In genomic region chr12:95213928-95214327, GRCh38 we compare ENCODE assay signal across 19 cellular contexts. TPM values are rescaled to one million over a fixed set of nuclear protein-coding genes. Genes with fewer than 3 reads are reported as not detected.
DNase-seq lines count a peak whose midpoint lies in the region; ATAC-seq and TF ChIP-seq lines count a peak whose summit lies in the region.
"Had no signal": no experiment of that assay in that cellular context is flagged by ENCODE, and none has a peak within 500 bp of the region (broad histone marks: within the 10 kb centered on the region; RNA-seq: fewer than 3 reads in every experiment).

No MANE protein-coding gene starts in this region.

- H3K36me3 Mint-ChIP-seq in endothelial cell (ENCODE audit: low read depth, unreplicated experiment), result peaks cover 9% of the 10 kb centered on the region
- peaks cover 13% of the 10 kb centered on the region for H3K36me3 Mint-ChIP-seq in effector memory CD8-positive, alpha-beta T cell (ENCODE audit: insufficient read depth)
- H3K36me3 Mint-ChIP-seq in activated CD8-positive, alpha-beta T cell treated with anti-CD3 and anti-CD28 coated beads for 36 hours (ENCODE audit: low read depth), result peaks cover 3% of the 10 kb centered on the region

- intact Hi-C loops in activated CD8-positive, alpha-beta T cell treated with anti-CD3 and anti-CD28 coated beads for 36 hours (cut with micrococcal nuclease), result no loop called here

- H2AFZ ChIP-seq in Loucy (ENCODE audit: low read length) (no peak overlapping the region; the same call in 1 of the 2 replicates), osteoblast (ENCODE audit: low read length) (peak overlapping the region; percentile 10)

- peaks cover 30% of the 10 kb centered on the region for H3K4me1 Mint-ChIP-seq in endothelial cell (ENCODE audit: unreplicated experiment)
- peaks cover 9 to 15% of the 10 kb centered on the region in 2 donors for H3K4me1 Mint-ChIP-seq in effector memory CD8-positive, alpha-beta T cell (ENCODE audit: low read depth in 2 of 2)
- peaks cover 9% of the 10 kb centered on the region for H3K4me1 Mint-ChIP-seq in activated CD8-positive, alpha-beta T cell treated with anti-CD3 and anti-CD28 coated beads for 36 hours (ENCODE audit: low read depth)

- no peak for TF ChIP-seq CTCF in GM06990 (IDR thresholded peaks at IDR 0.05; ENCODE audit: insufficient read depth, low read length, poor library complexity, severe bottlenecking)
- no peak for TF ChIP-seq CTCF in Loucy (conservative IDR thresholded peaks at IDR 0.05; ENCODE audit: low read length)
- no peak for TF ChIP-seq CTCF in endothelial cell (IDR thresholded peaks at IDR 0.05; ENCODE audit: unreplicated experiment)
- TF ChIP-seq CTCF in osteoblast (IDR thresholded peaks at IDR 0.05; ENCODE audit: extremely low read depth, low read depth, low read length), result no peak
- no peak for TF ChIP-seq CTCF in activated CD8-positive, alpha-beta T cell treated with anti-CD3 and anti-CD28 coated beads for 36 hours (IDR thresholded peaks at IDR 0.05)

- H3K4me2 ChIP-seq in Loucy (ENCODE audit: low read depth, low read length, poor library complexity, severe bottlenecking), result peak overlapping the region; percentile 29
- H3K4me2 ChIP-seq in osteoblast (ENCODE audit: insufficient read depth, low read length), result no peak overlapping the region

- no peaks in the 10 kb centered on the region for H3K9me2 ChIP-seq in Loucy (replicated peaks; ENCODE audit: low read depth, low read length)

- POLR2A ChIA-PET in activated CD8-positive, alpha-beta T cell treated with anti-CD3 and anti-CD28 coated beads for 36 hours (lab: Charles Lee), result no interaction called here

- H3K27ac ChIP-seq in osteoblast (ENCODE audit: low read depth, low read length), result no peak overlapping the region
- H3K27ac ChIP-seq: thoracic aorta had no signal

- no peaks in the 10 kb centered on the region for H3K9me3 Mint-ChIP-seq in endothelial cell (ENCODE audit: unreplicated experiment)
- H3K9me3 Mint-ChIP-seq in effector memory CD8-positive, alpha-beta T cell, result no peaks in the 10 kb centered on the region
- no peaks in the 10 kb centered on the region for H3K9me3 Mint-ChIP-seq in activated CD8-positive, alpha-beta T cell treated with anti-CD3 and anti-CD28 coated beads for 36 hours

- no peak overlapping the region for H3K4me3 Mint-ChIP-seq in endothelial cell (ENCODE audit: unreplicated experiment)
- no peak overlapping the region for H3K4me3 Mint-ChIP-seq in effector memory CD8-positive, alpha-beta T cell
- H3K4me3 Mint-ChIP-seq in activated CD8-positive, alpha-beta T cell treated with anti-CD3 and anti-CD28 coated beads for 36 hours, result no peak overlapping the region

- DNase-seq in GM06990 (ENCODE audit: extremely low read depth, insufficient read length) (no peak), endothelial cell (ENCODE audit: low spot score) (no peak), osteoblast (ENCODE audit: insufficient read length, low spot score, missing footprints) (no peak)
- DNase-seq in effector memory CD8-positive, alpha-beta T cell, result no peak
- no peak for DNase-seq in activated CD8-positive, alpha-beta T cell treated with anti-CD3 and anti-CD28 coated beads for 36 hours
- no peak for DNase-seq in central memory CD4-positive, alpha-beta T cell
- DNase-seq: activated effector memory CD4-positive, alpha-beta T cell treated with anti-CD3 and anti-CD28 coated beads, Interleukin-2, amount 50 U/mL, for 16 hours; amniotic stem cell; Caco-2; GDM1; head of caudate nucleus; mucosa of descending colon; NCI-H2227 treated with DMSO at 0.1 percent for 48 hours; SIG-M5; stimulated activated CD4-positive, alpha-beta T cell treated with anti-CD3 and anti-CD28 coated beads, Interleukin-4, amount 100 ng/mL, for 24 hours had no signal

- H3K4me3 ChIP-seq in GM06990 (replicated peaks; ENCODE audit: low read depth, low read length), result peak overlapping the region; percentile 50
- no peak overlapping the region for H3K4me3 ChIP-seq in Loucy (ENCODE audit: low read length, poor library complexity, severe bottlenecking)
- H3K4me3 ChIP-seq in osteoblast (ENCODE audit: insufficient read depth, low read length), result no peak overlapping the region
- H3K4me3 ChIP-seq: mucosa of descending colon, thoracic aorta had no signal

- H4K20me1 ChIP-seq in Loucy (ENCODE audit: insufficient read depth, low read length, poor library complexity, severe bottlenecking), result peaks cover 8% of the 10 kb centered on the region
- no peaks in the 10 kb centered on the region for H4K20me1 ChIP-seq in osteoblast (ENCODE audit: insufficient read depth, low read length)

- ATAC-seq in effector memory CD8-positive, alpha-beta T cell (replicated peaks), result no peak
- ATAC-seq in activated CD8-positive, alpha-beta T cell treated with anti-CD3 and anti-CD28 coated beads for 36 hours, result no peak
- no peak for ATAC-seq in GM19035 (IDR thresholded peaks at IDR 0.05; ENCODE audit: unreplicated experiment)
- ATAC-seq: activated CD4-positive, CD25-positive, alpha-beta regulatory T cell treated with anti-CD3 and anti-CD28 coated beads, Interleukin-2, amount 50 U/mL, for 24 hours; mucosa of descending colon had no signal

- H3F3A ChIP-seq in Loucy (ENCODE audit: low read depth), result no peaks in the 10 kb centered on the region

- peak overlapping the region; percentile 19 for H3K27ac Mint-ChIP-seq in endothelial cell (ENCODE audit: unreplicated experiment)
- H3K27ac Mint-ChIP-seq in effector memory CD8-positive, alpha-beta T cell, result no peak overlapping the region
- no peak overlapping the region for H3K27ac Mint-ChIP-seq in activated CD8-positive, alpha-beta T cell treated with anti-CD3 and anti-CD28 coated beads for 36 hours

- peaks cover 10% of the 10 kb centered on the region for H3K27me3 Mint-ChIP-seq in endothelial cell (ENCODE audit: unreplicated experiment)
- peaks cover 6 to 8% of the 10 kb centered on the region in 2 donors for H3K27me3 Mint-ChIP-seq in effector memory CD8-positive, alpha-beta T cell
- H3K27me3 Mint-ChIP-seq in activated CD8-positive, alpha-beta T cell treated with anti-CD3 and anti-CD28 coated beads for 36 hours, result peaks cover 6% of the 10 kb centered on the region

- no peak overlapping the region for H3K9ac ChIP-seq in Loucy (ENCODE audit: low read depth, low read length, poor library complexity, severe bottlenecking)

- no peaks in the 10 kb centered on the region for H3K9me3 ChIP-seq in Loucy (ENCODE audit: insufficient read depth, low read depth, low read length)
- no peaks in the 10 kb centered on the region for H3K9me3 ChIP-seq in osteoblast (ENCODE audit: low read depth, low read length)
- H3K9me3 ChIP-seq: Caco-2, mucosa of descending colon, thoracic aorta had no signal

- H3K4me1 ChIP-seq in Loucy (ENCODE audit: insufficient read depth, low read length, poor library complexity, severe bottlenecking), result peaks cover 23% of the 10 kb centered on the region
- H3K4me1 ChIP-seq in osteoblast (ENCODE audit: insufficient read depth, low read length), result peaks cover 22% of the 10 kb centered on the region

- CTCF ChIA-PET in activated CD8-positive, alpha-beta T cell treated with anti-CD3 and anti-CD28 coated beads for 36 hours (lab: Charles Lee), result interaction anchor here (0.6 kb wide), 1 partner anchor 90 kb away, joined by 3 read pairs; no protein-coding TSS in a partner anchor

- H3K36me3 ChIP-seq in GM06990 (ENCODE audit: control insufficient read depth, insufficient read depth, low read length), result no peaks in the 10 kb centered on the region
- no peaks in the 10 kb centered on the region for H3K36me3 ChIP-seq in Loucy (ENCODE audit: insufficient read depth, low read length)
- H3K36me3 ChIP-seq in osteoblast (ENCODE audit: insufficient read depth, low read length), result no peaks in the 10 kb centered on the region
- H3K36me3 ChIP-seq: thoracic aorta had no signal

- H3K27me3 ChIP-seq in GM06990 (replicated peaks; ENCODE audit: control insufficient read depth, insufficient read depth, low read length) (no peaks in the 10 kb centered on the region), Loucy (ENCODE audit: insufficient read depth, low read length, poor library complexity, severe bottlenecking) (no peaks in the 10 kb centered on the region), osteoblast (ENCODE audit: insufficient read depth, low read length) (no peaks in the 10 kb centered on the region)

- peaks cover 26% of the 10 kb centered on the region for H3K79me2 ChIP-seq in Loucy (ENCODE audit: insufficient read depth, low read length)
- peaks cover 84% of the 10 kb centered on the region for H3K79me2 ChIP-seq in osteoblast (ENCODE audit: insufficient read depth, low read length)

RNA-seq across cellular contexts. Expression of gene FGD6, which starts 3.3 kb away (rescaled TPM):
- total RNA-seq in endothelial cell (ENCODE audit: unreplicated experiment) (35.4 TPM), osteoblast (11.9 and 14.4 TPM in 2 replicates)
- total RNA-seq in activated CD8-positive, alpha-beta T cell treated with anti-CD3 and anti-CD28 coated beads for 36 hours, result under 1 TPM; 0.41 to 0.54 TPM

RNA-seq across cellular contexts. Expression of gene VEZT, which starts 3.7 kb away (rescaled TPM):
- total RNA-seq in endothelial cell (ENCODE audit: unreplicated experiment) (89.9 TPM), osteoblast (77.1 and 86.3 TPM in 2 replicates)
- 10 to 100 TPM; 46.9 to 51.7 TPM for total RNA-seq in activated CD8-positive, alpha-beta T cell treated with anti-CD3 and anti-CD28 coated beads for 36 hours
